ENCODE assay signal across 9 cellular contexts in the genomic region with DNA sequence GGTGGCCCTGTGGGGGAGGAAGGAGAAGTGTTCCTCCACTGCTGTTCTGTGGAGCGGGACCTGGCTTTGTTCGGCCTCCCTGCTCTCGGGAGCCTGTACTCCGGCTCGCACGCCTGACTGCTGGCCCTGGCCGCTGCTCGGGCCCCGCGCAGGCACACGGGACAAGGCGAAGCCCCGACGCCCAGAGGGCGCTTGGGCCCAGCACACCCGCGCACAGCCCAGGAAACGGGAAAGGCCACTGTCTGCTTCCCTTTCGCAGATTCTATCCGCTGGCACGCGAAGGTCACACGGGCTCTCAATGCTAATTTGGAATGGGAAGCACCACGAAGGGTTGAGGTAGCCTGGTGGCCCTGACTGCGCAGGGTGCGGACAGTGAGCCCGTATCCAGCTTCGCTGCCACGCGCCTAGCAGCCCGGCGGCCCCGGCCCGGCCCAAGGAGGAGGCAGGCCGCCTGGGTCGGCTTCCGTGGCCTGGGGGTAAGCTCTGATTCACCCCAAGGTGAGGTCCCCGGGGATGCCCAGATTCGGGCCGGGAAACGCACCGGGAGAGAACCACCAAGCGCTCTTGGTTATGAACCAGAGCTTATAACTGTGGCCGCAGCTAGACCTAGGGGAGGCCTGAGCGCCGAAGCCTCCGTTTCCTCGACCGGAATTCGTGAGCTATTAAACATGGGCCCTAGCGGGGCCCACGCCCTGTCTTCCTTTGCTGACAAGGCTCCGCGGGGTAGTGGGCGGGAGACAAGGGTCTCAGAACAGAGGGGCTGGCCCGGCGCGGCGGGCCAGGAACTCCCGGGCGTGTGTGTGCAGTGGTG. TPM values are rescaled to one million over a fixed set of nuclear protein-coding genes. Genes with fewer than 3 reads are reported as not detected.
DNase-seq lines count a peak whose midpoint lies in the region; ATAC-seq, FAIRE-seq and TF ChIP-seq lines count a peak whose summit lies in the region.
"Had no signal": no experiment of that assay in that cellular context is flagged by ENCODE, and none has a peak within 500 bp of the region (broad histone marks: within the 10 kb centered on the region; RNA-seq: fewer than 3 reads in every experiment).

No MANE protein-coding gene starts in this region.

- no peaks in the 10 kb centered on the region for H3K79me2 ChIP-seq in astrocyte (ENCODE audit: insufficient read depth, low read length)

- H3K9me3 ChIP-seq in astrocyte (ENCODE audit: insufficient read depth, low read depth, low read length) = peaks cover 7% of the 10 kb centered on the region
- H3K9me3 ChIP-seq in kidney (ENCODE audit: control insufficient read depth in 1 of 2, low read length in 2 of 2) = peaks cover 0 to 6% of the 10 kb centered on the region in 2 donors

- peak overlapping the region; percentile 58 for H2AFZ ChIP-seq in astrocyte (ENCODE audit: low read depth, low read length)

- peak overlapping the region; percentile 90 for H3K27ac Mint-ChIP-seq in astrocyte (ENCODE audit: unreplicated experiment)
- H3K27ac Mint-ChIP-seq in stimulated activated naive B cell treated with anti-CD40 and anti-IgM and Interleukin-4, amounts not matched to agents 10 μg/mL and 1 μg/mL and 100 μg/mL, for 72 hours = no peak overlapping the region

- peaks cover 40% of the 10 kb centered on the region for H3K4me1 Mint-ChIP-seq in astrocyte (ENCODE audit: low read depth, unreplicated experiment)
- H3K4me1 Mint-ChIP-seq in stimulated activated naive B cell treated with anti-CD40 and anti-IgM and Interleukin-4, amounts not matched to agents 10 μg/mL and 1 μg/mL and 100 μg/mL, for 72 hours = peaks cover 8 to 21% of the 10 kb centered on the region in 2 donors

- peaks cover 19% of the 10 kb centered on the region for H3K9me3 Mint-ChIP-seq in astrocyte (ENCODE audit: unreplicated experiment)
- H3K9me3 Mint-ChIP-seq in stimulated activated naive B cell treated with anti-CD40 and anti-IgM and Interleukin-4, amounts not matched to agents 10 μg/mL and 1 μg/mL and 100 μg/mL, for 72 hours = peaks cover 0 to 2% of the 10 kb centered on the region in 2 donors

- no peaks in the 10 kb centered on the region for H4K20me1 ChIP-seq in astrocyte (ENCODE audit: insufficient read depth, low read length)

- no peaks in the 10 kb centered on the region for H3K36me3 ChIP-seq in astrocyte (ENCODE audit: insufficient read depth, low read length)
- H3K36me3 ChIP-seq in kidney (ENCODE audit: control insufficient read depth in 1 of 2, insufficient read depth in 2 of 2, low read length in 2 of 2) = no peaks in the 10 kb centered on the region

- H3K4me2 ChIP-seq in astrocyte (ENCODE audit: low read length) = peak overlapping the region; percentile 85

- no peaks in the 10 kb centered on the region for H3K36me3 Mint-ChIP-seq in astrocyte (ENCODE audit: low read depth, unreplicated experiment)
- peaks cover 8 to 9% of the 10 kb centered on the region in 2 donors for H3K36me3 Mint-ChIP-seq in stimulated activated naive B cell treated with anti-CD40 and anti-IgM and Interleukin-4, amounts not matched to agents 10 μg/mL and 1 μg/mL and 100 μg/mL, for 72 hours

- H3K4me3 ChIP-seq in astrocyte (ENCODE audit: insufficient read depth, low read depth, low read length) = peak overlapping the region; percentile 43
- H3K4me3 ChIP-seq in kidney (ENCODE audit: low read length in 2 of 2) = peak overlapping the region; percentile 52 to 62

- ATAC-seq in HG02759 (IDR thresholded peaks at IDR 0.05; ENCODE audit: unreplicated experiment) = peak; percentile 26
- ATAC-seq in stimulated activated naive B cell treated with anti-CD40 and anti-IgM and Interleukin-4, amounts not matched to agents 10 μg/mL and 1 μg/mL and 100 μg/mL, for 72 hours (replicated peaks) = peak; percentile 42 to 46
- no peak for ATAC-seq in GM19467 (IDR thresholded peaks at IDR 0.05; ENCODE audit: unreplicated experiment)

- H3K9ac ChIP-seq in astrocyte (ENCODE audit: low read length) (peak overlapping the region; percentile 39), kidney (ENCODE audit: low read length in 2 of 2) (no peak overlapping the region)

- in situ Hi-C loops in GM13976 (cut with MboI; ENCODE audit: low sequenced_read_pairs, unreplicated experiment) = loop anchor here (25.0 kb wide), 1 partner anchor 846 kb away; no protein-coding TSS in a partner anchor

- H3K27me3 ChIP-seq in astrocyte (ENCODE audit: insufficient read depth, low read length) = peaks cover 50% of the 10 kb centered on the region

- peaks cover 40% of the 10 kb centered on the region for H3K27me3 Mint-ChIP-seq in astrocyte (ENCODE audit: low read depth, unreplicated experiment)
- H3K27me3 Mint-ChIP-seq in stimulated activated naive B cell treated with anti-CD40 and anti-IgM and Interleukin-4, amounts not matched to agents 10 μg/mL and 1 μg/mL and 100 μg/mL, for 72 hours = peaks cover 56 to 83% of the 10 kb centered on the region in 2 donors

- DNase-seq in astrocyte (ENCODE audit: low read depth) (no peak), kidney (no peak), GM13976 (ENCODE audit: low spot score) (no peak), NCI-H1105 (lab: John Stamatoyannopoulos, UW) (no peak)
- DNase-seq in stimulated activated naive B cell treated with anti-CD40 and anti-IgM and Interleukin-4, amounts not matched to agents 10 μg/mL and 1 μg/mL and 100 μg/mL, for 72 hours = no peak
- DNase-seq: stimulated activated CD8-positive, alpha-beta memory T cell treated with anti-CD3 and anti-CD28 coated beads, Interleukin-4, amount 100 ng/mL, for 48 hours had no signal

- H3K4me1 ChIP-seq in astrocyte (ENCODE audit: insufficient read depth, low read length) (peaks cover 23% of the 10 kb centered on the region), kidney (ENCODE audit: control insufficient read depth in 1 of 2, insufficient read depth in 1 of 2, low read depth in 1 of 2, low read length in 2 of 2) (peaks cover 0 to 11% of the 10 kb centered on the region in 2 donors)

- intact Hi-C loops in kidney (cut with DNase I) = no loop called here

- TF ChIP-seq CTCF in astrocyte (IDR thresholded peaks at IDR 0.05; ENCODE audit: insufficient read depth, low read depth, low read length) (no peak), kidney (IDR thresholded peaks at IDR 0.05; ENCODE audit: borderline replicate concordance, extremely low read depth, insufficient read depth) (no peak), GM13976 (IDR thresholded peaks at IDR 0.05; ENCODE audit: borderline replicate concordance, control extremely low read depth, extremely low read depth, insufficient read depth, missing control alignments) (no peak)

- peak overlapping the region; percentile 69 for H3K4me3 Mint-ChIP-seq in astrocyte (ENCODE audit: unreplicated experiment)
- H3K4me3 Mint-ChIP-seq in stimulated activated naive B cell treated with anti-CD40 and anti-IgM and Interleukin-4, amounts not matched to agents 10 μg/mL and 1 μg/mL and 100 μg/mL, for 72 hours = peak overlapping the region; percentile 61 to 80

- no peak for FAIRE-seq in astrocyte (lab: Jason Lieb, UNC)
- no peak for FAIRE-seq in kidney (lab: Jason Lieb, UNC)

- no peak overlapping the region for H3K27ac ChIP-seq in astrocyte (ENCODE audit: low read depth, low read length)
- H3K27ac ChIP-seq in kidney (ENCODE audit: low read depth in 2 of 2, low read length in 2 of 2) = no peak overlapping the region
- H3K27ac ChIP-seq: SK-N-MC had no signal

RNA-seq across cellular contexts. Expression of a gene that starts 19.7 kb away (rescaled TPM):
- total RNA-seq in astrocyte (0.07 and 0.10 TPM in 2 replicates), kidney (0.82 TPM)
- polyA plus RNA-seq in kidney (ENCODE audit: insufficient read depth, low read depth, low replicate concordance) = not detected
